Comparison of ENCODE assay signal across 8 cellular contexts in genomic region chr18:56637897-56638231, GRCh38. TPM values are rescaled to one million over a fixed set of nuclear protein-coding genes. Genes with fewer than 3 reads are reported as not detected.
DNase-seq lines count a peak whose midpoint lies in the region; ATAC-seq, FAIRE-seq and TF ChIP-seq lines count a peak whose summit lies in the region.

No MANE protein-coding gene starts in this region.

- no peaks in the 10 kb centered on the region for H3K36me3 ChIP-seq in SJCRH30
- H3K36me3 ChIP-seq in endocrine pancreas (ENCODE audit: control insufficient read depth, insufficient read depth, low read length), result no peaks in the 10 kb centered on the region

- peak; percentile 6 for ATAC-seq in HG02763 (IDR thresholded peaks at IDR 0.05; ENCODE audit: unreplicated experiment)

- peak overlapping the region; percentile 77 for H3K27ac ChIP-seq in SJCRH30

- H3K4me1 ChIP-seq in SJCRH30 (no peaks in the 10 kb centered on the region), endocrine pancreas (ENCODE audit: control insufficient read depth, insufficient read depth, low read length) (peaks cover 22% of the 10 kb centered on the region)

- peak overlapping the region; percentile 90 for H3K9ac ChIP-seq in endocrine pancreas (ENCODE audit: control insufficient read depth, insufficient read depth, low read length)

- no peak for TF ChIP-seq POLR2A in GM12892 (IDR thresholded peaks at IDR 0.05; ENCODE audit: low read depth, low read length)

- no peaks in the 10 kb centered on the region for H3K27me3 ChIP-seq in SJCRH30
- no peaks in the 10 kb centered on the region for H3K27me3 ChIP-seq in endocrine pancreas (ENCODE audit: control insufficient read depth, insufficient read depth, low read length)

- no peaks in the 10 kb centered on the region for H3K9me3 ChIP-seq in SJCRH30 (replicated peaks)
- H3K9me3 ChIP-seq in endocrine pancreas (ENCODE audit: control insufficient read depth, low read length), result no peaks in the 10 kb centered on the region

- peak; percentile 35 for DNase-seq in NCI-H748 (lab: John Stamatoyannopoulos, UW; ENCODE audit: unreplicated experiment)
- no peak for DNase-seq in NCI-H748 treated with DMSO at 0.1 percent for 48 hours (lab: John Stamatoyannopoulos, UW)
- DNase-seq in SJCRH30, result peak in 1 of 2 experiments; percentile 7
- peak; percentile 24 for DNase-seq in myocyte (ENCODE audit: low read depth)
- no peak for DNase-seq in NCI-H128 (lab: John Stamatoyannopoulos, UW; ENCODE audit: unreplicated experiment)
- no peak for DNase-seq in GM12892 (ENCODE audit: insufficient read length)

- FAIRE-seq in GM12892 (lab: Jason Lieb, UNC), result no peak

- peak overlapping the region; percentile 78 for H3K4me3 ChIP-seq in SJCRH30
- H3K4me3 ChIP-seq in endocrine pancreas (ENCODE audit: control insufficient read depth, insufficient read depth, low read length), result peak overlapping the region; percentile 99

RNA-seq across cellular contexts. Expression of gene TXNL1, which starts 0.5 kb away (rescaled TPM):
- total RNA-seq in SJCRH30 (2014; rRNA removed; shearing (Covaris generic)), result 57.8 and 63.0 TPM in 2 replicates
- total RNA-seq in myocyte, result 67.5 and 78.9 TPM in 2 replicates
- 58.5 TPM for polyA plus RNA-seq in myocyte (2012)
- polyA plus RNA-seq in GM12892 (2012; ENCODE audit: missing spikeins), result 85.6 TPM

RNA-seq across cellular contexts. Expression of gene WDR7, which starts 13.3 kb away (rescaled TPM):
- 9.8 and 13.0 TPM in 2 replicates for total RNA-seq in SJCRH30 (2014; rRNA removed; shearing (Covaris generic))
- 12.9 and 13.5 TPM in 2 replicates for total RNA-seq in myocyte
- polyA plus RNA-seq in myocyte (2012), result 7.9 TPM
- polyA plus RNA-seq in GM12892 (2012; ENCODE audit: missing spikeins), result 3.9 TPM

Comparison
In these comparisons a context has a peak if more than half of its experiments do, and no peak if none do; other contexts are left out.
1. DNase-seq: peak in NCI-H748 (single experiment) and myocyte (single experiment); none in NCI-H748 treated with DMSO at 0.1 percent for 48 hours (single experiment), NCI-H128 (single experiment) and GM12892 (single experiment).